12 cellular contexts compared by ENCODE assay signal in genomic region chr1:30777906-30778155, GRCh38. TPM values are rescaled to one million over a fixed set of nuclear protein-coding genes. Genes with fewer than 3 reads are reported as not detected.
DNase-seq lines count a peak whose midpoint lies in the region; ATAC-seq and TF ChIP-seq lines count a peak whose summit lies in the region.
"Had no signal": no experiment of that assay in that cellular context is flagged by ENCODE, and none has a peak within 500 bp of the region (broad histone marks: within the 10 kb centered on the region; RNA-seq: fewer than 3 reads in every experiment).

No MANE protein-coding gene starts in this region.

- no peak overlapping the region for H3K4me3 Mint-ChIP-seq in type B pancreatic cell
- H3K4me3 Mint-ChIP-seq: activated T-helper 17 cell treated with anti-CD3 and anti-CD28 coated beads, Interleukin-2, amount 50 U/mL, for 72 hours; mesothelial cell of epicardium had no signal

- peaks cover 10% of the 10 kb centered on the region for H3K4me1 ChIP-seq in cardiac muscle cell (ENCODE audit: low read depth)
- peaks cover 5% of the 10 kb centered on the region for H3K4me1 ChIP-seq in left ventricle myocardium inferior
- H3K4me1 ChIP-seq in hepatocyte (ENCODE audit: insufficient read depth): peaks cover 5% of the 10 kb centered on the region

- H3K27me3 ChIP-seq in cardiac muscle cell (no peaks in the 10 kb centered on the region), left ventricle myocardium inferior (ENCODE audit: low read depth) (peaks cover 13% of the 10 kb centered on the region), WERI-Rb-1 (ENCODE audit: insufficient read depth, low read depth, severe bottlenecking) (no peaks in the 10 kb centered on the region), hepatocyte (no peaks in the 10 kb centered on the region)

- no peaks in the 10 kb centered on the region for H3K9me2 ChIP-seq in hepatocyte (replicated peaks; ENCODE audit: insufficient read depth)

- ATAC-seq in GM21390 (IDR thresholded peaks at IDR 0.05; ENCODE audit: unreplicated experiment): no peak

- H3K4me3 ChIP-seq in cardiac muscle cell (no peak overlapping the region), left ventricle myocardium inferior (no peak overlapping the region), WERI-Rb-1 (ENCODE audit: low read depth, low read length) (no peak overlapping the region), fibroblast of the aortic adventitia (ENCODE audit: low read depth, low read length) (no peak overlapping the region), hepatocyte (no peak overlapping the region)

- H3K27ac Mint-ChIP-seq in type B pancreatic cell: no peak overlapping the region
- H3K27ac Mint-ChIP-seq: activated T-helper 17 cell treated with anti-CD3 and anti-CD28 coated beads, Interleukin-2, amount 50 U/mL, for 72 hours; mesothelial cell of epicardium had no signal

- WGBS in hepatocyte (ENCODE audit: low lambda C conversion rate, missing lambda C conversion rate): 67% methylated on average over 4 of the region's 4 CpGs

- intact Hi-C loops in left ventricle myocardium inferior (cut with micrococcal nuclease): loop anchor here (2.0 kb wide), 1 partner anchor 57 kb away; no protein-coding TSS in a partner anchor

- no peaks in the 10 kb centered on the region for H3K36me3 Mint-ChIP-seq in type B pancreatic cell
- H3K36me3 Mint-ChIP-seq: mesothelial cell of epicardium had no signal

- H3K36me3 ChIP-seq in cardiac muscle cell: no peaks in the 10 kb centered on the region
- H3K36me3 ChIP-seq in left ventricle myocardium inferior: no peaks in the 10 kb centered on the region
- H3K36me3 ChIP-seq in WERI-Rb-1: no peaks in the 10 kb centered on the region
- H3K36me3 ChIP-seq in hepatocyte (replicated peaks; ENCODE audit: insufficient read depth, low read depth): no peaks in the 10 kb centered on the region

- H3K4me2 ChIP-seq in hepatocyte: no peak overlapping the region

- no peaks in the 10 kb centered on the region for H4K20me1 ChIP-seq in hepatocyte (ENCODE audit: insufficient read depth, poor library complexity, severe bottlenecking)

- H3K27me3 Mint-ChIP-seq in type B pancreatic cell: no peaks in the 10 kb centered on the region
- H3K27me3 Mint-ChIP-seq: activated T-helper 17 cell treated with anti-CD3 and anti-CD28 coated beads, Interleukin-2, amount 50 U/mL, for 72 hours had no signal

- no peaks in the 10 kb centered on the region for H3K9me3 Mint-ChIP-seq in type B pancreatic cell
- H3K9me3 Mint-ChIP-seq: activated T-helper 17 cell treated with anti-CD3 and anti-CD28 coated beads, Interleukin-2, amount 50 U/mL, for 72 hours; mesothelial cell of epicardium had no signal

- TF ChIP-seq CTCF in cardiac muscle cell (IDR thresholded peaks at IDR 0.05; ENCODE audit: low read depth, low read length) (peak; percentile 33), left ventricle myocardium inferior (IDR thresholded peaks at IDR 0.05; ENCODE audit: borderline replicate concordance) (no peak), WERI-Rb-1 (IDR thresholded peaks at IDR 0.05; ENCODE audit: low read depth, low read length) (peak; percentile 41; the same call in 1 of the 2 replicates), fibroblast of the aortic adventitia (IDR thresholded peaks at IDR 0.05; ENCODE audit: insufficient read depth, low read length) (peak; percentile 35), type B pancreatic cell (conservative IDR thresholded peaks at IDR 0.05) (peak; percentile 48), hepatocyte (IDR thresholded peaks at IDR 0.05; ENCODE audit: poor library complexity) (no peak)

- H3K27ac ChIP-seq in cardiac muscle cell (no peak overlapping the region), left ventricle myocardium inferior (replicated peaks) (no peak overlapping the region), WERI-Rb-1 (no peak overlapping the region), hepatocyte (no peak overlapping the region)

- DNase-seq in cardiac muscle cell (ENCODE audit: low read depth in 1 of 2, low spot score in 1 of 2) (no peak), left ventricle myocardium inferior (no peak), WERI-Rb-1 (no peak), fibroblast of the aortic adventitia (ENCODE audit: low read depth) (no peak), type B pancreatic cell (ENCODE audit: extremely low spot score, unreplicated experiment) (no peak), EL (no peak), hepatocyte (ENCODE audit: low spot score) (no peak)
- DNase-seq: aorta; effector CD4-positive, alpha-beta T cell had no signal

- no peaks in the 10 kb centered on the region for H3K79me2 ChIP-seq in hepatocyte

- H3K4me1 Mint-ChIP-seq in type B pancreatic cell (ENCODE audit: unreplicated experiment): peaks cover 10% of the 10 kb centered on the region
- H3K4me1 Mint-ChIP-seq: activated T-helper 17 cell treated with anti-CD3 and anti-CD28 coated beads, Interleukin-2, amount 50 U/mL, for 72 hours had no signal

- H3K9me3 ChIP-seq in cardiac muscle cell (ENCODE audit: low read depth) (no peaks in the 10 kb centered on the region), left ventricle myocardium inferior (replicated peaks) (no peaks in the 10 kb centered on the region), WERI-Rb-1 (ENCODE audit: severe bottlenecking) (no peaks in the 10 kb centered on the region), hepatocyte (ENCODE audit: low read depth) (no peaks in the 10 kb centered on the region)

- no peak overlapping the region for H2AFZ ChIP-seq in hepatocyte

RNA-seq across cellular contexts. Expression of gene LAPTM5, which starts 20.3 kb away (rescaled TPM):
- total RNA-seq in cardiac muscle cell (0.11 and 0.45 TPM in 2 replicates), left ventricle myocardium inferior (18.8 TPM), fibroblast of the aortic adventitia (ENCODE audit: low replicate concordance) (0.16 and 0.18 TPM in 2 replicates), type B pancreatic cell (ENCODE audit: low replicate concordance) (0.24 and 0.29 TPM in 2 replicates), hepatocyte (3.2 and 5.1 TPM in 2 replicates)
- polyA plus RNA-seq in cardiac muscle cell (0.10 and 3.1 TPM in 2 replicates), hepatocyte (2.6 and 5.4 TPM in 2 replicates)
- total RNA-seq: mesothelial cell of epicardium had no signal

RNA-seq across cellular contexts. Expression of gene MATN1, which starts 54.4 kb away (rescaled TPM):
- 0.28 and 0.36 TPM in 2 replicates for total RNA-seq in cardiac muscle cell
- 1.4 TPM in 1 of 2 replicates, not detected in the other for polyA plus RNA-seq in cardiac muscle cell
- total RNA-seq in left ventricle myocardium inferior: not detected
- 0.18 and 0.25 TPM in 2 replicates for total RNA-seq in fibroblast of the aortic adventitia (ENCODE audit: low replicate concordance)
- 0.24 and 0.40 TPM in 2 replicates for total RNA-seq in type B pancreatic cell (ENCODE audit: low replicate concordance)
- total RNA-seq in hepatocyte: 0.47 and 2.0 TPM in 2 replicates
- polyA plus RNA-seq in hepatocyte: 3.4 and 3.7 TPM in 2 replicates
- polyA plus RNA-seq: aorta had no signal

Comparison
In these comparisons a context has a peak if more than half of its experiments do, and no peak if none do; other contexts are left out.
1. CTCF ChIP-seq: peak in cardiac muscle cell (single experiment), WERI-Rb-1 (single experiment), fibroblast of the aortic adventitia (single experiment) and type B pancreatic cell (single experiment); none in left ventricle myocardium inferior (single experiment) and hepatocyte (single experiment).